Comparison of ENCODE assay signal across 20 cellular contexts in genomic region chr2:12402440-12403139, GRCh38.
"Had no signal": no experiment of that assay in that cellular context is flagged by ENCODE, and none has a peak within 500 bp of the region (broad histone marks: within the 10 kb centered on the region; RNA-seq: fewer than 3 reads in every experiment).

No MANE protein-coding gene starts in this region.

- ATAC-seq: effector memory CD8-positive, alpha-beta T cell; left cardiac atrium; left lung; natural killer cell treated with Interleukin-12 subunit alpha and Interleukin-12 subunit beta and Interleukin-15 and Interleukin-18, amount 100 ng/mL, for 72 hours; right lobe of liver had no signal

- H3K9ac ChIP-seq: parathyroid adenoma had no signal

- H3K9me3 ChIP-seq: left lung, right lobe of liver, thyroid gland, vagina had no signal

- H3K27me3 Mint-ChIP-seq: progenitor cell of endocrine pancreas had no signal

- H2AFZ ChIP-seq: parathyroid adenoma had no signal

- H3K79me2 ChIP-seq: parathyroid adenoma had no signal

- H3K27me3 ChIP-seq: left lung, right lobe of liver, stomach, thyroid gland, vagina had no signal

- H3K27ac Mint-ChIP-seq: effector memory CD8-positive, alpha-beta T cell; natural killer cell treated with Interleukin-12 subunit alpha and Interleukin-12 subunit beta and Interleukin-15 and Interleukin-18, amount 100 ng/mL, for 72 hours; progenitor cell of endocrine pancreas had no signal

- FAIRE-seq: frontal cortex, islet of Langerhans, small intestine had no signal

- H3K36me3 ChIP-seq: left lung, right lobe of liver, stomach, thyroid gland, vagina had no signal

- DNase-seq: cortex of kidney; effector memory CD8-positive, alpha-beta T cell; head of caudate nucleus; left cardiac atrium; left lung; right lobe of liver; small intestine; stimulated activated CD4-positive, alpha-beta T cell treated with anti-CD3 and anti-CD28 coated beads, Interleukin-15, amount 100 ng/mL, for 24 hours; stimulated activated CD4-positive, alpha-beta T cell treated with anti-CD3 and anti-CD28 coated beads, Interleukin-2, amount 100 ng/mL, for 48 hours; stimulated activated naive CD4-positive, alpha-beta T cell; stomach; thyroid gland; trophoblast cell had no signal

- H3K4me3 Mint-ChIP-seq: effector memory CD8-positive, alpha-beta T cell; natural killer cell treated with Interleukin-12 subunit alpha and Interleukin-12 subunit beta and Interleukin-15 and Interleukin-18, amount 100 ng/mL, for 72 hours; neural crest cell had no signal

- H3K4me1 ChIP-seq: left lung, parathyroid adenoma, right lobe of liver, stomach, thyroid gland, vagina had no signal

- H3K27ac ChIP-seq: left lung, parathyroid adenoma, right lobe of liver, stomach, thyroid gland, vagina had no signal

- H3K4me3 ChIP-seq: left lung, right lobe of liver, stomach, thyroid gland, vagina had no signal

- H3K9me3 Mint-ChIP-seq: effector memory CD8-positive, alpha-beta T cell; natural killer cell treated with Interleukin-12 subunit alpha and Interleukin-12 subunit beta and Interleukin-15 and Interleukin-18, amount 100 ng/mL, for 72 hours had no signal
